In the genomic region with DNA sequence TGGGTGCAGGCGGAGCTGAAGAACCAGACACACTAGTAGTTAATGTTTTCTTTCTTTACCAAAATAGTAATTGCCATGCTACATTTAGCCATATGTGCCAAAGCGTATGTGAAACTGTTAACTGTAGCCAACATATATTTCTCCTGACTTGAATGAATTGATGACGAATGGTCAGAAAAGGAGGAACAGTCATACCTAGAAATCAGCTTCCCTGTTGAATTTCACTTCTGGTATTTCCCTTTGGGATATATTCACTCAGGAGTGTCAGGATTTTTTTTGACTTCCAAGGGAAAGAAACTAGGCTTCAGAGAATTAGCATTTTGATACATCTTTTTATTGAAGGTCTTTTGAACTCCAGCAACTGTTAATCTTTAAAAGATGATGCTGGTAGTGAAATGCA, we compare ENCODE assay signal across 23 cellular contexts.
A peak's percentile ranks its signal among the peaks of the same experiment; 100 is the strongest.
DNase-seq lines count a peak whose midpoint lies in the region; ATAC-seq and TF ChIP-seq lines count a peak whose summit lies in the region.
"Had no signal": no experiment of that assay in that cellular context is flagged by ENCODE, and none has a peak within 500 bp of the region (broad histone marks: within the 10 kb centered on the region; RNA-seq: fewer than 3 reads in every experiment).

No MANE protein-coding gene starts in this region.

- peak; percentile 6 for DNase-seq in activated CD4-positive, alpha-beta T cell treated with anti-CD3 and anti-CD28 coated beads, Interleukin-2, amount 10 ng/mL, durations not matched to agents 24 days and 14 days
- no peak for DNase-seq in activated CD4-positive, alpha-beta T cell treated with anti-CD3 and anti-CD28 coated beads, Interleukin-2, amount 50 U/mL, for 4 hours
- DNase-seq in SK-N-MC (ENCODE audit: low read depth, low spot score), result no peak
- DNase-seq in epithelial cell of esophagus (ENCODE audit: low read depth), result peak; percentile 40
- DNase-seq in tibial artery, result no peak
- DNase-seq in endothelial cell (ENCODE audit: low spot score), result no peak
- no peak for DNase-seq in kidney glomerular epithelial cell (lab: John Stamatoyannopoulos, UW)
- DNase-seq: Calu3, DND-41, H7, NCI-H1048, NCI-H1417, NCI-H1694, NCI-H2029 treated with DMSO at 0.1 percent for 48 hours, NCI-H2227 treated with DMSO at 0.1 percent for 48 hours, NCI-H510A, NCI-H69, RPMI8226, SHP77 had no signal

- H3K36me3 ChIP-seq in SK-N-MC (ENCODE audit: insufficient read depth, low read length), result no peaks in the 10 kb centered on the region
- no peaks in the 10 kb centered on the region for H3K36me3 ChIP-seq in tibial artery

- no peaks in the 10 kb centered on the region for H3K27me3 ChIP-seq in tibial artery

- no peaks in the 10 kb centered on the region for H3K9me3 Mint-ChIP-seq in activated CD4-positive, alpha-beta T cell treated with anti-CD3 and anti-CD28 coated beads, Interleukin-2, amount 10 ng/mL, durations not matched to agents 24 days and 14 days
- no peaks in the 10 kb centered on the region for H3K9me3 Mint-ChIP-seq in endothelial cell (ENCODE audit: unreplicated experiment)

- ATAC-seq in HG02623 (IDR thresholded peaks at IDR 0.05; ENCODE audit: unreplicated experiment), result no peak

- no peaks in the 10 kb centered on the region for H3K36me3 Mint-ChIP-seq in activated CD4-positive, alpha-beta T cell treated with anti-CD3 and anti-CD28 coated beads, Interleukin-2, amount 10 ng/mL, durations not matched to agents 24 days and 14 days (ENCODE audit: low read depth)
- no peaks in the 10 kb centered on the region for H3K36me3 Mint-ChIP-seq in endothelial cell (ENCODE audit: low read depth, unreplicated experiment)

- no peak overlapping the region for H3K9ac ChIP-seq in SK-N-MC (ENCODE audit: insufficient read length)

- peaks cover 4% of the 10 kb centered on the region for H3K4me1 Mint-ChIP-seq in activated CD4-positive, alpha-beta T cell treated with anti-CD3 and anti-CD28 coated beads, Interleukin-2, amount 10 ng/mL, durations not matched to agents 24 days and 14 days
- no peaks in the 10 kb centered on the region for H3K4me1 Mint-ChIP-seq in endothelial cell (ENCODE audit: unreplicated experiment)

- no peak overlapping the region for H3K4me3 Mint-ChIP-seq in activated CD4-positive, alpha-beta T cell treated with anti-CD3 and anti-CD28 coated beads, Interleukin-2, amount 10 ng/mL, durations not matched to agents 24 days and 14 days
- no peak overlapping the region for H3K4me3 Mint-ChIP-seq in endothelial cell (ENCODE audit: unreplicated experiment)
- H3K4me3 Mint-ChIP-seq: B cell had no signal

- H3K4me3 ChIP-seq in SK-N-MC, result no peak overlapping the region
- no peak overlapping the region for H3K4me3 ChIP-seq in epithelial cell of esophagus (ENCODE audit: low read length)
- no peak overlapping the region for H3K4me3 ChIP-seq in tibial artery

- no peak for TF ChIP-seq CTCF in epithelial cell of esophagus (IDR thresholded peaks at IDR 0.05; ENCODE audit: insufficient read depth, low read depth, low read length, missing control alignments)
- TF ChIP-seq CTCF in tibial artery (IDR thresholded peaks at IDR 0.05), result no peak
- TF ChIP-seq CTCF in endothelial cell (IDR thresholded peaks at IDR 0.05; ENCODE audit: unreplicated experiment), result no peak

- intact Hi-C loops in activated CD4-positive, alpha-beta T cell treated with anti-CD3 and anti-CD28 coated beads, Interleukin-2, amount 10 ng/mL, durations not matched to agents 24 days and 14 days (cut with micrococcal nuclease), result no loop called here
- intact Hi-C loops in tibial artery (cut with DNase I; ENCODE audit: low total_unique reads), result no loop called here

- peak overlapping the region; percentile 37; the same call in 1 of the 2 replicates for H3K27ac ChIP-seq in SK-N-MC
- peak overlapping the region; percentile 13 to 33 for H3K27ac ChIP-seq in tibial artery
- H3K27ac ChIP-seq: 22Rv1, C4-2B had no signal

- H3K9me3 ChIP-seq in SK-N-MC (ENCODE audit: low read depth, low read length) (no peaks in the 10 kb centered on the region), tibial artery (no peaks in the 10 kb centered on the region)

- H3K27me3 Mint-ChIP-seq in activated CD4-positive, alpha-beta T cell treated with anti-CD3 and anti-CD28 coated beads, Interleukin-2, amount 10 ng/mL, durations not matched to agents 24 days and 14 days, result no peaks in the 10 kb centered on the region
- no peaks in the 10 kb centered on the region for H3K27me3 Mint-ChIP-seq in endothelial cell (ENCODE audit: unreplicated experiment)
- H3K27me3 Mint-ChIP-seq: B cell had no signal

- no peak overlapping the region for H3K27ac Mint-ChIP-seq in activated CD4-positive, alpha-beta T cell treated with anti-CD3 and anti-CD28 coated beads, Interleukin-2, amount 10 ng/mL, durations not matched to agents 24 days and 14 days
- H3K27ac Mint-ChIP-seq in endothelial cell (ENCODE audit: unreplicated experiment), result no peak overlapping the region
- H3K27ac Mint-ChIP-seq: B cell had no signal

- peaks cover 0 to 33% (median 4%) of the 10 kb centered on the region in 4 donors for H3K4me1 ChIP-seq in tibial artery

Comparison
In these comparisons a context has a peak if more than half of its experiments do, and no peak if none do; other contexts are left out.
1. DNase-seq: peak in activated CD4-positive, alpha-beta T cell treated with anti-CD3 and anti-CD28 coated beads, Interleukin-2, amount 10 ng/mL, durations not matched to agents 24 days and 14 days (single experiment) and epithelial cell of esophagus (single experiment); none in activated CD4-positive, alpha-beta T cell treated with anti-CD3 and anti-CD28 coated beads, Interleukin-2, amount 50 U/mL, for 4 hours (0 of 2), SK-N-MC (single experiment), tibial artery (0 of 2), endothelial cell (single experiment) and kidney glomerular epithelial cell (single experiment).